Comparison of ENCODE assay signal across 8 cellular contexts in the genomic region with DNA sequence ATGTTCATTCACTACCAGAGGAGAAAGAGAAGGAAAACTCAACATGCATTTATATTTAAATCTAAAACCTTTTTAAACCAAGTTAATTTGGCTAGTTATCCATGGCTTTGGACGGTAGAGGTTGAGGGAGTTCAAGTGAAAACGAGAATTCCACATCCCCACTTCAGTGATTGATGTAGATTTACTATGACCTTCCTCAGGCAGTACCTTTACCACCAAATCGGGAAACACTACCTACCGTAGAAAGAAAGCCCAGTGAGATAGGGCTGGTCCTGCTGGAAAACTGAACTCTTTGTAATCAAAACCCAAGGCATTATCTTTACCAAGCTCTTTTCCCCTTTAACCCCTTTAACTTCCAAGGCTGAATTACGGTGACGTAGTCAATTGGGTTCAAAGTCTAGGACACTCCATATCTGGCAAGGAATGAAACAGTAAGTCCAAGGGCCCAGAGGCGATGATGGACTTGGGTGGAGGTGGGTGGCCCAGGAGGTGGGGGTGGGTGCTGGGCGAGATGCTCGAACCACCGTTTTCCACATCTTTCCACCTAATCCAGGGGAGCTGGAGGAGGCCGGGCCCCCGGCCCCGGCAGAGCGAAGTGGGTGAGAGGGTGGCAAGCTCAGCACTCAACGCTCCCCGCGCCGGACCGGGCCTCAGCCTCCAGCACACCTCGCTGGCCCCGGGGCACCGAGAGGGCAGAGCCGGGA. TPM values are rescaled to one million over a fixed set of nuclear protein-coding genes. Genes with fewer than 3 reads are reported as not detected.
A peak's percentile ranks its signal among the peaks of the same experiment; 100 is the strongest.
DNase-seq lines count a peak whose midpoint lies in the region; ATAC-seq and TF ChIP-seq lines count a peak whose summit lies in the region.

No MANE protein-coding gene starts in this region.

- intact Hi-C loops in activated CD8-positive, alpha-beta T cell treated with anti-CD3 and anti-CD28 coated beads for 36 hours (cut with micrococcal nuclease): no loop called here

- H3K9ac ChIP-seq in HUES6 (ENCODE audit: low read length): peak overlapping the region; percentile 88

- POLR2A ChIA-PET in activated CD8-positive, alpha-beta T cell treated with anti-CD3 and anti-CD28 coated beads for 36 hours (lab: Charles Lee): interaction anchor here (0.8 to 1.3 kb wide), 8 partner anchors 12 to 339 kb away, joined by 3 to 9 read pairs (median 4); partner anchors contain the start of genes GEMIN2, PNN and TRAPPC6B

- H3K27me3 ChIP-seq in HUES6 (ENCODE audit: control insufficient read depth, insufficient read depth, low read length): no peaks in the 10 kb centered on the region

- peaks cover 6% of the 10 kb centered on the region for H3K36me3 Mint-ChIP-seq in activated CD8-positive, alpha-beta T cell treated with anti-CD3 and anti-CD28 coated beads for 36 hours (ENCODE audit: low read depth)

- H3K4me1 Mint-ChIP-seq in activated CD8-positive, alpha-beta T cell treated with anti-CD3 and anti-CD28 coated beads for 36 hours (ENCODE audit: low read depth): peaks cover 43% of the 10 kb centered on the region

- peak overlapping the region; percentile 95 for H3K4me3 Mint-ChIP-seq in activated CD8-positive, alpha-beta T cell treated with anti-CD3 and anti-CD28 coated beads for 36 hours

- no peak for TF ChIP-seq CTCF in activated CD8-positive, alpha-beta T cell treated with anti-CD3 and anti-CD28 coated beads for 36 hours (IDR thresholded peaks at IDR 0.05)
- no peak for TF ChIP-seq CTCF in omental fat pad (IDR thresholded peaks at IDR 0.05)

- peaks cover 3% of the 10 kb centered on the region; the same call in 1 of the 2 replicates for H3K36me3 ChIP-seq in HUES6 (ENCODE audit: control insufficient read depth, insufficient read depth, low read length)

- peaks cover 3% of the 10 kb centered on the region; the same call in 1 of the 2 replicates for H3K4me1 ChIP-seq in HUES6 (ENCODE audit: control insufficient read depth, insufficient read depth, low read length)

- no peaks in the 10 kb centered on the region for H3K27me3 Mint-ChIP-seq in activated CD8-positive, alpha-beta T cell treated with anti-CD3 and anti-CD28 coated beads for 36 hours

- peak overlapping the region; percentile 93 for H3K4me3 ChIP-seq in HUES6 (ENCODE audit: low read depth, low read length)

- no peaks in the 10 kb centered on the region for H3K9me3 ChIP-seq in HUES6 (ENCODE audit: control insufficient read depth, insufficient read depth, low read depth, low read length)

- no peaks in the 10 kb centered on the region for H3K9me3 Mint-ChIP-seq in activated CD8-positive, alpha-beta T cell treated with anti-CD3 and anti-CD28 coated beads for 36 hours

- peak; percentile 6 for ATAC-seq in GM21390 (IDR thresholded peaks at IDR 0.05; ENCODE audit: unreplicated experiment)
- ATAC-seq in activated CD8-positive, alpha-beta T cell treated with anti-CD3 and anti-CD28 coated beads for 36 hours: peak; percentile 1
- peak; percentile 43 for ATAC-seq in omental fat pad (ENCODE audit: low FRiP score)
- ATAC-seq in GM18861 (IDR thresholded peaks at IDR 0.05; ENCODE audit: unreplicated experiment): no peak

- DNase-seq in EH (ENCODE audit: low read depth): peak; percentile 63
- DNase-seq in activated CD8-positive, alpha-beta T cell treated with anti-CD3 and anti-CD28 coated beads for 36 hours: peak; percentile 8
- DNase-seq in globus pallidus (ENCODE audit: low spot score): peak; percentile 35
- no peak for DNase-seq in omental fat pad (ENCODE audit: low spot score)
- DNase-seq in activated CD4-positive, alpha-beta T cell treated with anti-CD3 and anti-CD28 coated beads, Interleukin-2, amount 50 U/mL, for 48 hours: no peak

- H3K27ac Mint-ChIP-seq in activated CD8-positive, alpha-beta T cell treated with anti-CD3 and anti-CD28 coated beads for 36 hours: peak overlapping the region; percentile 86

- CTCF ChIA-PET in activated CD8-positive, alpha-beta T cell treated with anti-CD3 and anti-CD28 coated beads for 36 hours (lab: Charles Lee): interaction anchor here (1.0 to 2.5 kb wide), 2 partner anchors 11 to 24 kb away, joined by 3 to 8 read pairs; partner anchors contain the start of gene GEMIN2

- peak overlapping the region; percentile 92 for H3K27ac ChIP-seq in HUES6 (ENCODE audit: low read depth, low read length)

RNA-seq across cellular contexts. Expression of gene SEC23A, which starts 0.6 kb away (rescaled TPM):
- total RNA-seq in activated CD8-positive, alpha-beta T cell treated with anti-CD3 and anti-CD28 coated beads for 36 hours: 10 to 100 TPM; 45.4 to 45.6 TPM
- 100 to 1,000 TPM in 3 of 4 donors, 10 to 100 TPM in 1; 89.9 to 152 (median 113) TPM for total RNA-seq in omental fat pad

RNA-seq across cellular contexts. Expression of gene GEMIN2, which starts 11.7 kb away (rescaled TPM):
- 10 to 100 TPM; 21.6 to 25.3 TPM for total RNA-seq in activated CD8-positive, alpha-beta T cell treated with anti-CD3 and anti-CD28 coated beads for 36 hours
- total RNA-seq in omental fat pad: 10 to 100 TPM in 3 of 4 donors, 1 to 10 TPM in 1; 9.5 to 17.1 (median 15.6) TPM

Comparison
In these comparisons a context has a peak if more than half of its experiments do, and no peak if none do; other contexts are left out.
1. DNase-seq: peak in EH (single experiment), activated CD8-positive, alpha-beta T cell treated with anti-CD3 and anti-CD28 coated beads for 36 hours (single experiment) and globus pallidus (single experiment); none in omental fat pad (single experiment) and activated CD4-positive, alpha-beta T cell treated with anti-CD3 and anti-CD28 coated beads, Interleukin-2, amount 50 U/mL, for 48 hours (0 of 2).